12 cellular contexts compared by ENCODE assay signal in the genomic region with DNA sequence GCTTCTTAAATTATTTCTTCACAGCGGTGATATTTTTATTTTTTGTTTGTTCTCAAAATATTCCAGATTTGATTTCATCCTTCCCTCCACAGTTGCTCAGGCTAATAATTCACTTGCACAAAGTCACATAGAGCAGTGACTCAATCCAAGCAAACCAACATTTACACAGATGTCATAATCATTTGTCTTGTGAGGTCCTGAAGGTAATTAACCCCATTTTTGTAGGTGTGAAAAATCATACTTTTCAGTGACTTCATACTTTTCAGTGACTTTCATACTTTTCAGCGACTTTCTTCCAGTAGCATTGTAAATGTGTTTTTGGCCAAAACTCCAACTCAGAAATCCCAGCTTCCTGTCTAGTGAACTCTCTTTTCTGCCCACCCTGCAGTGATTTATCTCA. TPM values are rescaled to one million over a fixed set of nuclear protein-coding genes. Genes with fewer than 3 reads are reported as not detected.
A peak's percentile ranks its signal among the peaks of the same experiment; 100 is the strongest.
DNase-seq lines count a peak whose midpoint lies in the region; ATAC-seq and TF ChIP-seq lines count a peak whose summit lies in the region.
"Had no signal": no experiment of that assay in that cellular context is flagged by ENCODE, and none has a peak within 500 bp of the region (broad histone marks: within the 10 kb centered on the region; RNA-seq: fewer than 3 reads in every experiment).

No MANE protein-coding gene starts in this region.

- no peaks in the 10 kb centered on the region for H3K9me3 Mint-ChIP-seq in activated B cell treated with CpG ODN at 0.5 μM for 24 hours
- H3K9me3 Mint-ChIP-seq in naive thymus-derived CD4-positive, alpha-beta T cell = no peaks in the 10 kb centered on the region

- DNase-seq in activated B cell treated with CpG ODN at 0.5 μM for 24 hours = no peak
- DNase-seq in naive thymus-derived CD4-positive, alpha-beta T cell = no peak
- DNase-seq in NCI-H1092 treated with DMSO at 0.1 percent for 48 hours (lab: John Stamatoyannopoulos, UW) = no peak
- DNase-seq: activated CD4-positive, CD25-positive, alpha-beta regulatory T cell treated with anti-CD3 and anti-CD28 coated beads, Interleukin-2, amount 50 U/mL, for 72 hours; foreskin melanocyte; NCI-H1105; NCI-H748 treated with DMSO at 0.1 percent for 48 hours had no signal

- ATAC-seq in GM18508 (IDR thresholded peaks at IDR 0.05; ENCODE audit: insufficient read depth, unreplicated experiment) (peak; percentile 32), GM19452 (IDR thresholded peaks at IDR 0.05; ENCODE audit: unreplicated experiment) (peak; percentile 45), activated B cell treated with CpG ODN at 0.5 μM for 24 hours (ENCODE audit: low read depth) (no peak), HG02840 (IDR thresholded peaks at IDR 0.05; ENCODE audit: low FRiP score, unreplicated experiment) (no peak), HG03039 (IDR thresholded peaks at IDR 0.05; ENCODE audit: unreplicated experiment) (no peak)
- ATAC-seq in naive thymus-derived CD4-positive, alpha-beta T cell = no peak

- peaks cover 60% of the 10 kb centered on the region for H3K36me3 Mint-ChIP-seq in activated B cell treated with CpG ODN at 0.5 μM for 24 hours (ENCODE audit: low read depth)
- H3K36me3 Mint-ChIP-seq in naive thymus-derived CD4-positive, alpha-beta T cell = peaks cover 0 to 23% (median 6%) of the 10 kb centered on the region in 5 donors

- peak overlapping the region; percentile 82 for H3K27ac Mint-ChIP-seq in activated B cell treated with CpG ODN at 0.5 μM for 24 hours
- peak overlapping the region in 8 of 9 donors; percentile 16 to 85 (median 77) for H3K27ac Mint-ChIP-seq in naive thymus-derived CD4-positive, alpha-beta T cell

- H3K4me3 ChIP-seq in naive thymus-derived CD4-positive, alpha-beta T cell (ENCODE audit: low read length) = no peak overlapping the region
- H3K4me3 ChIP-seq: SK-N-MC had no signal

- H3K9me3 ChIP-seq in naive thymus-derived CD4-positive, alpha-beta T cell (ENCODE audit: control insufficient read depth in 2 of 3, low read length in 3 of 3) = no peaks in the 10 kb centered on the region

- peaks cover 0 to 4% of the 10 kb centered on the region in 2 donors for H3K4me1 ChIP-seq in naive thymus-derived CD4-positive, alpha-beta T cell (ENCODE audit: control insufficient read depth in 2 of 2, insufficient read depth in 2 of 2, low read length in 2 of 2)

- peaks cover 33% of the 10 kb centered on the region for H3K4me1 Mint-ChIP-seq in activated B cell treated with CpG ODN at 0.5 μM for 24 hours
- H3K4me1 Mint-ChIP-seq in naive thymus-derived CD4-positive, alpha-beta T cell = peaks cover 0 to 31% (median 26%) of the 10 kb centered on the region in 7 donors

- no peaks in the 10 kb centered on the region for H3K27me3 Mint-ChIP-seq in activated B cell treated with CpG ODN at 0.5 μM for 24 hours
- no peaks in the 10 kb centered on the region for H3K27me3 Mint-ChIP-seq in naive thymus-derived CD4-positive, alpha-beta T cell

- CTCF ChIA-PET in activated B cell treated with CpG ODN at 0.5 μM for 24 hours (lab: Charles Lee) = interaction anchor here (1.1 kb wide), 1 partner anchor 155 kb away, joined by 4 read pairs; no protein-coding TSS in a partner anchor
- CTCF ChIA-PET in naive thymus-derived CD4-positive, alpha-beta T cell (lab: Charles Lee) = no interaction called here

- intact Hi-C loops in activated B cell treated with CpG ODN at 0.5 μM for 24 hours (cut with micrococcal nuclease) = no loop called here
- intact Hi-C loops in naive thymus-derived CD4-positive, alpha-beta T cell (cut with micrococcal nuclease) = no loop called here

- H3K27ac ChIP-seq in naive thymus-derived CD4-positive, alpha-beta T cell (ENCODE audit: low read depth, low read length) = no peak overlapping the region
- H3K27ac ChIP-seq: SK-N-MC had no signal

- H3K4me3 Mint-ChIP-seq in activated B cell treated with CpG ODN at 0.5 μM for 24 hours = peak overlapping the region; percentile 33
- peak overlapping the region in 9 of 10 donors; percentile 4 to 66 (median 50) for H3K4me3 Mint-ChIP-seq in naive thymus-derived CD4-positive, alpha-beta T cell

- no peaks in the 10 kb centered on the region for H3K36me3 ChIP-seq in naive thymus-derived CD4-positive, alpha-beta T cell (ENCODE audit: control insufficient read depth in 2 of 3, insufficient read depth in 3 of 3, low read length in 3 of 3)

- POLR2A ChIA-PET in activated B cell treated with CpG ODN at 0.5 μM for 24 hours (lab: Charles Lee) = interaction anchor here (1.2 to 3.0 kb wide), 3 partner anchors 12 to 99 kb away, joined by 3 to 11 read pairs (median 3); a partner anchor contains a TSS
- POLR2A ChIA-PET in naive thymus-derived CD4-positive, alpha-beta T cell (lab: Charles Lee) = interaction anchor here (1.0 kb wide), 1 partner anchor 11 kb away, joined by 3 read pairs; no protein-coding TSS in a partner anchor

- H3K27me3 ChIP-seq in naive thymus-derived CD4-positive, alpha-beta T cell (ENCODE audit: control insufficient read depth in 2 of 2, insufficient read depth in 2 of 2, low read length in 2 of 2) = no peaks in the 10 kb centered on the region

- no peak for TF ChIP-seq CTCF in activated B cell treated with CpG ODN at 0.5 μM for 24 hours (IDR thresholded peaks at IDR 0.05)

RNA-seq across cellular contexts. Expression of a gene that starts 32.1 kb away (rescaled TPM):
- total RNA-seq in activated B cell treated with CpG ODN at 0.5 μM for 24 hours = 19.0 and 19.4 TPM in 2 replicates
- total RNA-seq in naive thymus-derived CD4-positive, alpha-beta T cell = 1 to 10 TPM; 2.5 to 9.1 (median 2.9) TPM
- polyA plus RNA-seq in naive thymus-derived CD4-positive, alpha-beta T cell = 1 to 10 TPM; 2.5 to 3.0 TPM

Comparison
In these comparisons a context has a peak if more than half of its experiments do, and no peak if none do; other contexts are left out.
1. ATAC-seq: peak in GM18508 (single experiment) and GM19452 (single experiment); none in activated B cell treated with CpG ODN at 0.5 μM for 24 hours (single experiment), naive thymus-derived CD4-positive, alpha-beta T cell (single experiment), HG02840 (single experiment) and HG03039 (single experiment).